In genomic region chr1:76410499-76410898, GRCh38 we compare ENCODE assay signal across 22 cellular contexts.
DNase-seq lines count a peak whose midpoint lies in the region; ATAC-seq lines count a peak whose summit lies in the region.
"Had no signal": no experiment of that assay in that cellular context is flagged by ENCODE, and none has a peak within 500 bp of the region (broad histone marks: within the 10 kb centered on the region; RNA-seq: fewer than 3 reads in every experiment).

No MANE protein-coding gene starts in this region.

- DNase-seq in left ventricle myocardium superior: no peak
- no peak for DNase-seq in Right ventricle myocardium superior
- DNase-seq in Karpas-422: no peak
- peak; percentile 25 for DNase-seq in dermis blood vessel endothelial cell
- no peak for DNase-seq in GF-D8 (lab: John Stamatoyannopoulos, UW)
- DNase-seq: 8988T; ACHN; BE2C; C1 segment of cervical spinal cord; CD4-positive, alpha-beta memory T cell; CD4-positive, CD25-positive, alpha-beta regulatory T cell; CD8-positive, alpha-beta memory T cell; COR-L47; DMS 273 treated with DMSO at 0.1 percent for 48 hours; DMS153; DMS53; DMS79; DND-41; EL; GDM1 had no signal

- H3K36me3 ChIP-seq in Karpas-422 (ENCODE audit: insufficient read depth, low read length): no peaks in the 10 kb centered on the region
- H3K36me3 ChIP-seq: BE2C, BLaER1 had no signal

- ATAC-seq in left ventricle myocardium superior: peak; percentile 78
- ATAC-seq in Right ventricle myocardium superior (ENCODE audit: poor library complexity): no peak
- no peak for ATAC-seq in HG02885 (IDR thresholded peaks at IDR 0.05; ENCODE audit: poor library complexity, unreplicated experiment)

- H3K79me2 ChIP-seq in Karpas-422 (ENCODE audit: low read length): no peaks in the 10 kb centered on the region

- H4K20me1 ChIP-seq in Karpas-422 (ENCODE audit: insufficient read depth, low read depth, low read length): no peaks in the 10 kb centered on the region
- H4K20me1 ChIP-seq: BLaER1 had no signal

- no peaks in the 10 kb centered on the region for H3K9me2 ChIP-seq in Karpas-422 (replicated peaks; ENCODE audit: insufficient read depth, low read length)

- no peak overlapping the region for H3K27ac ChIP-seq in Karpas-422 (ENCODE audit: low read length)
- H3K27ac ChIP-seq: BLaER1 had no signal

- no peaks in the 10 kb centered on the region for H3K9me3 ChIP-seq in Karpas-422 (ENCODE audit: low read length)
- H3K9me3 ChIP-seq: BE2C, BLaER1 had no signal

- peak overlapping the region; percentile 17; the same call in 1 of the 2 replicates for H3K4me3 ChIP-seq in Karpas-422 (ENCODE audit: low read length)
- H3K4me3 ChIP-seq: BLaER1 had no signal

- H3K4me1 ChIP-seq in Karpas-422 (ENCODE audit: low read length): peaks cover 23% of the 10 kb centered on the region
- H3K4me1 ChIP-seq: BE2C, BLaER1 had no signal

- intact Hi-C loops in left ventricle myocardium superior (cut with micrococcal nuclease) (no loop called here), Right ventricle myocardium superior (cut with DNase I) (no loop called here)

- no peaks in the 10 kb centered on the region; the same call in 1 of the 2 replicates for H3K27me3 ChIP-seq in Karpas-422 (ENCODE audit: low read length)
- H3K27me3 ChIP-seq: BE2C, BLaER1 had no signal

- no peak overlapping the region for H3K9ac ChIP-seq in Karpas-422 (ENCODE audit: low read length)
- H3K9ac ChIP-seq: BLaER1 had no signal

- peak overlapping the region; percentile 6; the same call in 1 of the 2 replicates for H2AFZ ChIP-seq in Karpas-422 (ENCODE audit: low read length)

- H3K4me2 ChIP-seq in Karpas-422 (ENCODE audit: low read depth, low read length, poor library complexity, severe bottlenecking): peak overlapping the region; percentile 49
- H3K4me2 ChIP-seq: BLaER1 had no signal
